In the genomic region with DNA sequence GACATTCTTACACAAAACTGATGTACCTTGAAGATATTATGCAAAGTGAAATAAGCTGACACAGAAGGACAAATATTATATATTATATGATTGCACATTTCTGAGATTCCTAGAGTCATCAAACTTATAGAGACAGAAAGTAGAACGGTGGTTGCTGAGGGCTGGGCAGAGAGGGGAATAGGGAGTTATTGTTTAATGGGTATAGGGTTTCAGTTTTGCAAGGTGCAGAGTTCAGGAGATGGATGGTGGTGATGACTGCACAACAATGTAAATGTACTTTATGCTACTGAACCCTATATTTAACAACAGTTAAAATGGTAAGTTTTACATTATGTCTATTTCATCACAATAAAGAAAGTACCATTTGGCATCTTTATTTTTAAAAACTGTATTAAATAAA, we compare ENCODE assay signal across 16 cellular contexts.
A peak's percentile ranks its signal among the peaks of the same experiment; 100 is the strongest.
DNase-seq lines count a peak whose midpoint lies in the region; ATAC-seq, FAIRE-seq and TF ChIP-seq lines count a peak whose summit lies in the region.
"Had no signal": no experiment of that assay in that cellular context is flagged by ENCODE, and none has a peak within 500 bp of the region (broad histone marks: within the 10 kb centered on the region; RNA-seq: fewer than 3 reads in every experiment).

No MANE protein-coding gene starts in this region.

- H3K27ac Mint-ChIP-seq in neural progenitor cell: no peak overlapping the region

- peak; percentile 42 for DNase-seq in HepG2 (ENCODE audit: low spot score)
- DNase-seq in right lobe of liver: no peak
- no peak for DNase-seq in neural progenitor cell (ENCODE audit: low spot score)
- no peak for DNase-seq in sciatic nerve (ENCODE audit: low spot score)
- DNase-seq: 8988T, MM.1S, NCI-H2029, NCI-H524 treated with DMSO at 0.1 percent for 48 hours, PC-3, T1000 had no signal

- H3F3A ChIP-seq in neural progenitor cell (ENCODE audit: low read depth): no peaks in the 10 kb centered on the region

- CTCF ChIA-PET in HepG2 (lab: Yijun Ruan, JAX; ENCODE audit: low intra/inter-chr PET ratio, low total read pairs) (no interaction called here), HEK293 (lab: Yijun Ruan, JAX) (interaction anchor here (0.6 kb wide), 1 partner anchor 10 kb away, joined by 3 read pairs; no protein-coding TSS in a partner anchor)

- no TSS peak for BruUV-seq in HepG2 (replicated peaks; lab: Mats Ljungman, UMichigan)

- H2AFZ ChIP-seq in HepG2 (ENCODE audit: low read length): no peak overlapping the region
- H2AFZ ChIP-seq in neural progenitor cell (replicated peaks): no peak overlapping the region

- peaks cover 2% of the 10 kb centered on the region for H3K36me3 Mint-ChIP-seq in neural progenitor cell

- in situ Hi-C loops in HepG2 (cut with HindIII; ENCODE audit: extremely low pct_ligation_motif_present, low pct_unique_long_range_greater_than_20kb): no loop called here

- H3K4me1 ChIP-seq in HepG2 (ENCODE audit: insufficient read depth, low read length): peaks cover 25% of the 10 kb centered on the region
- no peaks in the 10 kb centered on the region for H3K4me1 ChIP-seq in right lobe of liver
- H3K4me1 ChIP-seq in HEK293 (ENCODE audit: control insufficient read depth, insufficient read depth, low read length): peaks cover 3% of the 10 kb centered on the region; the same call in 1 of the 2 replicates
- peaks cover 20% of the 10 kb centered on the region for H3K4me1 ChIP-seq in neural progenitor cell
- H3K4me1 ChIP-seq: BLaER1 treated with 17β-estradiol and CSF1 and Interleukin-3, amounts not matched to agents 10 nM and 100 nM had no signal

- H3K9ac ChIP-seq in HepG2 (ENCODE audit: insufficient read depth, low read depth, low read length): no peak overlapping the region
- H3K9ac ChIP-seq in neural progenitor cell: no peak overlapping the region
- H3K9ac ChIP-seq: BLaER1 treated with 17β-estradiol and CSF1 and Interleukin-3, amounts not matched to agents 10 nM and 100 nM had no signal

- H3K9me3 ChIP-seq in HepG2 (ENCODE audit: low read length) (no peaks in the 10 kb centered on the region), right lobe of liver (no peaks in the 10 kb centered on the region), HEK293 (ENCODE audit: control insufficient read depth, insufficient read depth, low read depth, low read length) (no peaks in the 10 kb centered on the region), neural progenitor cell (ENCODE audit: low read depth) (no peaks in the 10 kb centered on the region)

- ATAC-seq in HepG2 (peak; percentile 95), right lobe of liver (no peak), HG03354 (IDR thresholded peaks at IDR 0.05; ENCODE audit: poor library complexity, severe bottlenecking, unreplicated experiment) (peak; percentile 74), GM18861 (IDR thresholded peaks at IDR 0.05; ENCODE audit: unreplicated experiment) (no peak), HG02938 (IDR thresholded peaks at IDR 0.05; ENCODE audit: unreplicated experiment) (no peak), sciatic nerve (no peak)
- ATAC-seq: HCT116, PC-3 had no signal

- no peak overlapping the region for H3K4me3 Mint-ChIP-seq in neural progenitor cell

- no peak for TF ChIP-seq POLR2A in HepG2 (IDR thresholded peaks at IDR 0.05; ENCODE audit: insufficient read depth in 1 of 2, low read depth in 2 of 2, low read length in 2 of 2)
- TF ChIP-seq POLR2A in right lobe of liver (IDR thresholded peaks at IDR 0.05): no peak

- no peaks in the 10 kb centered on the region for H3K79me2 ChIP-seq in HepG2 (ENCODE audit: insufficient read depth, low read length)
- H3K79me2 ChIP-seq in neural progenitor cell (ENCODE audit: low read depth): peaks cover 6% of the 10 kb centered on the region

- POLR2A ChIA-PET in HepG2 (lab: Yijun Ruan, JAX): no interaction called here
- POLR2A ChIA-PET in HEK293 (lab: Yijun Ruan, JAX): no interaction called here

- TF ChIP-seq CTCF in HepG2 (CRISPR knock-in tag; IDR thresholded peaks at IDR 0.05): no peak
- TF ChIP-seq CTCF in right lobe of liver (IDR thresholded peaks at IDR 0.05): no peak
- TF ChIP-seq CTCF in HEK293 (tag by site-specific recombination; IDR thresholded peaks at IDR 0.05): no peak
- TF ChIP-seq CTCF in neural progenitor cell (IDR thresholded peaks at IDR 0.05): no peak

- TF ChIP-seq EP300 in HepG2 (IDR thresholded peaks at IDR 0.05; ENCODE audit: low read depth in 2 of 2, low read length in 2 of 2) (no peak), HepG2 (CRISPR knock-in tag; IDR thresholded peaks at IDR 0.05; ENCODE audit: borderline replicate concordance) (no peak)

- H3K36me3 ChIP-seq in HepG2 (replicated peaks in 1 of 2; ENCODE audit: control insufficient read depth in 1 of 2, insufficient read depth in 2 of 2, low read length in 2 of 2) (no peaks in the 10 kb centered on the region), right lobe of liver (no peaks in the 10 kb centered on the region), HEK293 (ENCODE audit: control insufficient read depth in 2 of 2, insufficient read depth in 1 of 2, low read length in 2 of 2) (no peaks in the 10 kb centered on the region), neural progenitor cell (no peaks in the 10 kb centered on the region)

- WGBS in HepG2 (ENCODE audit: low lambda C conversion rate): 0% methylated on average over 1 of the region's 1 CpG
- 67% methylated on average over 1 of the region's 1 CpG for WGBS in right lobe of liver (ENCODE audit: insufficient coverage, low coverage, low lambda C conversion rate, missing lambda C conversion rate)

- peak; percentile 30 for FAIRE-seq in HepG2 (lab: Jason Lieb, UNC)

- H3K4me1 Mint-ChIP-seq in neural progenitor cell: peaks cover 18% of the 10 kb centered on the region

- H3K27me3 ChIP-seq in HepG2 (ENCODE audit: control insufficient read depth in 1 of 2, insufficient read depth in 2 of 2, low read length in 2 of 2) (no peaks in the 10 kb centered on the region), right lobe of liver (no peaks in the 10 kb centered on the region), neural progenitor cell (no peaks in the 10 kb centered on the region)
- H3K27me3 ChIP-seq: BLaER1 treated with 17β-estradiol and CSF1 and Interleukin-3, amounts not matched to agents 10 nM and 100 nM had no signal

- H3K27me3 Mint-ChIP-seq in neural progenitor cell (ENCODE audit: insufficient read depth, low read depth): peaks cover 2% of the 10 kb centered on the region

- H4K20me1 ChIP-seq in HepG2 (ENCODE audit: insufficient read depth, low read length) (no peaks in the 10 kb centered on the region), neural progenitor cell (ENCODE audit: low read depth) (peaks cover 7% of the 10 kb centered on the region)

- intact Hi-C loops in HepG2 (cut with micrococcal nuclease; ENCODE audit: unreplicated experiment): no loop called here
- intact Hi-C loops in right lobe of liver (cut with DNase I): no loop called here
- intact Hi-C loops in sciatic nerve (cut with DNase I): no loop called here

- peaks cover 5% of the 10 kb centered on the region for H3K9me3 Mint-ChIP-seq in neural progenitor cell

- no peak for TF ChIP-seq RAD21 in HepG2 (CRISPR knock-in tag; IDR thresholded peaks at IDR 0.05)

- H3K27ac ChIP-seq in HepG2 (ENCODE audit: extremely low read length, insufficient read depth, low read length): no peak overlapping the region
- H3K27ac ChIP-seq in right lobe of liver: no peak overlapping the region
- no peak overlapping the region for H3K27ac ChIP-seq in HEK293 (ENCODE audit: extremely low read depth, low read depth, low read length)
- H3K27ac ChIP-seq in neural progenitor cell: no peak overlapping the region
- H3K27ac ChIP-seq: BLaER1 treated with 17β-estradiol and CSF1 and Interleukin-3, amounts not matched to agents 10 nM and 100 nM had no signal

- H3K4me3 ChIP-seq in HepG2 (replicated peaks in 1 of 3; ENCODE audit: insufficient read depth in 1 of 3, low read depth in 2 of 3, low read length in 3 of 3) (no peak overlapping the region), right lobe of liver (no peak overlapping the region), HEK293 (ENCODE audit: low read depth, low read length) (no peak overlapping the region), neural progenitor cell (no peak overlapping the region)
- H3K4me3 ChIP-seq: BLaER1 treated with 17β-estradiol and CSF1 and Interleukin-3, amounts not matched to agents 10 nM and 100 nM had no signal

- H3K4me2 ChIP-seq in HepG2 (ENCODE audit: low read depth, low read length) (peak overlapping the region; percentile 36; the same call in 1 of the 2 replicates), neural progenitor cell (peak overlapping the region; percentile 43)
- H3K4me2 ChIP-seq: BLaER1 treated with 17β-estradiol and CSF1 and Interleukin-3, amounts not matched to agents 10 nM and 100 nM had no signal

TF ChIP-seq in HepG2, 621 proteins besides CTCF, POLR2A, EP300 and RAD21 (continues in another document):
- no peak for TF ChIP-seq ZBTB38 (CRISPR knock-in tag; IDR thresholded peaks at IDR 0.05)
- no peak for TF ChIP-seq FOSL1 (CRISPR knock-in tag; IDR thresholded peaks at IDR 0.05; ENCODE audit: borderline replicate concordance)
- TF ChIP-seq SIX4 (CRISPR knock-in tag; IDR thresholded peaks at IDR 0.05): peak; percentile 74

TF ChIP-seq in HEK293, 187 proteins besides CTCF, POLR2A, EP300 and RAD21:
- TF ChIP-seq ZNF211 (tag by site-specific recombination; IDR thresholded peaks at IDR 0.05; ENCODE audit: low read depth) (no peak), ZNF394 (tag by site-specific recombination; IDR thresholded peaks at IDR 0.05; ENCODE audit: borderline replicate concordance) (no peak), FEZF1 (tag by site-specific recombination; IDR thresholded peaks at IDR 0.05) (no peak), ZNF624 (tag by site-specific recombination; IDR thresholded peaks at IDR 0.05) (no peak), WT1 (tag by site-specific recombination; IDR thresholded peaks at IDR 0.05) (peak; percentile 63)
- TF ChIP-seq, protein P1, sequence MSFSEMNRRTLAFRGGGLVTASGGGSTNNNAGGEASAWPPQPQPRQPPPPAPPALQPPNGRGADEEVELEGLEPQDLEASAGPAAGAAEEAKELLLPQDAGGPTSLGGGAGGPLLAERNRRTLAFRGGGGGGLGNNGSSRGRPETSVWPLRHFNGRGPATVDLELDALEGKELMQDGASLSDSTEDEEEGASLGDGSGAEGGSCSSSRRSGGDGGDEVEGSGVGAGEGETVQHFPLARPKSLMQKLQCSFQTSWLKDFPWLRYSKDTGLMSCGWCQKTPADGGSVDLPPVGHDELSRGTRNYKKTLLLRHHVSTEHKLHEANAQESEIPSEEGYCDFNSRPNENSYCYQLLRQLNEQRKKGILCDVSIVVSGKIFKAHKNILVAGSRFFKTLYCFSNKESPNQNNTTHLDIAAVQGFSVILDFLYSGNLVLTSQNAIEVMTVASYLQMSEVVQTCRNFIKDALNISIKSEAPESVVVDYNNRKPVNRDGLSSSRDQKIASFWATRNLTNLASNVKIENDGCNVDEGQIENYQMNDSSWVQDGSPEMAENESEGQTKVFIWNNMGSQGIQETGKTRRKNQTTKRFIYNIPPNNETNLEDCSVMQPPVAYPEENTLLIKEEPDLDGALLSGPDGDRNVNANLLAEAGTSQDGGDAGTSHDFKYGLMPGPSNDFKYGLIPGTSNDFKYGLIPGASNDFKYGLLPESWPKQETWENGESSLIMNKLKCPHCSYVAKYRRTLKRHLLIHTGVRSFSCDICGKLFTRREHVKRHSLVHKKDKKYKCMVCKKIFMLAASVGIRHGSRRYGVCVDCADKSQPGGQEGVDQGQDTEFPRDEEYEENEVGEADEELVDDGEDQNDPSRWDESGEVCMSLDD (tag by site-specific recombination; IDR thresholded peaks at IDR 0.05): no peak

Comparison
In these comparisons a context has a peak if more than half of its experiments do, and no peak if none do; other contexts are left out.
1. ATAC-seq: peak in HepG2 (single experiment) and HG03354 (single experiment); none in right lobe of liver (0 of 4), GM18861 (single experiment), HG02938 (single experiment) and sciatic nerve (single experiment).